1 cellular context compared by ENCODE assay signal in the genomic region with DNA sequence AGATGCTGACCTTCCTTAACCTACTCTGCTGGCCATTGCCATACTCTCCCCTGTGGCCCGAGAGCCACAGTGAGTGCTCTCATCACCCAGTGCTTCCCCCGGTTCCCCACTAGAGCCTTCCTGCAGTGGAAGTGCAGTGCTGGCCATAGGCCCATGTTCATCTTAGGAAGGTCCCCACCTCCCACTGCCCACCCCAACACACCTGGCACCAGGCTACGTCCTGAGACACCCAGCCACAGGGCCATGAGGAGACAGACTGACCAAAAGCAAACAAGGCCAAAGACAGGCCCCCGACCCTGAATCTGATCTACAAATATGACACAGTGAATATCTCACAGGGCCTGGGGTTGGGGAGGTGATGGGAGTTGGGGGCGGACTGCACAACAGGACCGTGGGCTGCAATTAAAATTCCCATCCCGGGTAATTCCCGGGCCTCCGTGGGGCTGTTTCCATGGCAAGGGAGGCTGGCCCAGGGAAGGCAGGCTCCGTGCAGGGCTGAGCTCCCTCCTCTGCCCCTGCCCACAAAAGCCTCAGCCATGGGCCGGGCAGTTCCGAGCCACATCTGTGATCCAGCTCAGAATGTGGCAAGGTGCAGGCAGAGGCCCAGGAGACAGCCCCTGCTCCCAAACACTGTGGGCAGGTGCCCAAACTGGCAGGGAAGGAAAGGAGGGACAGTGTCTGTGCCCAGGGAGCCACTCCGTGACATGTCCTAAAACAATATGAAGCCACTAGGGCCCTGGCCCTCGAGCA.
TF ChIP-seq lines count a peak whose summit lies in the region.

No MANE protein-coding gene starts in this region.

TF ChIP-seq in H1, 55 proteins besides CTCF, POLR2A, EP300 and RAD21:
- TF ChIP-seq GABPA (IDR thresholded peaks at IDR 0.05; ENCODE audit: borderline replicate concordance, insufficient read depth, low read length) (no peak), MAFK (IDR thresholded peaks at IDR 0.05; ENCODE audit: low read depth, low read length) (no peak), EGR1 (IDR thresholded peaks at IDR 0.05; ENCODE audit: borderline replicate concordance, low read depth, low read length) (no peak), FOSL1 (IDR thresholded peaks at IDR 0.05; ENCODE audit: insufficient read depth, low read depth, low read length) (no peak), NRF1 (IDR thresholded peaks at IDR 0.05; ENCODE audit: low read depth, low read length) (no peak), CEBPB (IDR thresholded peaks at IDR 0.05; ENCODE audit: low read depth, low read length) (no peak), KDM1A (IDR thresholded peaks at IDR 0.05; ENCODE audit: borderline replicate concordance, low read length) (no peak), SAP30 (IDR thresholded peaks at IDR 0.05; ENCODE audit: insufficient read depth, insufficient replicate concordance, low read length) (no peak), HDAC6 (IDR thresholded peaks at IDR 0.05; ENCODE audit: low read depth, low read length) (no peak), CBX5 (IDR thresholded peaks at IDR 0.05; ENCODE audit: low read depth, low read length) (no peak), SIX5 (IDR thresholded peaks at IDR 0.05; ENCODE audit: low read depth, low read length) (no peak), TAF1 (IDR thresholded peaks at IDR 0.05; ENCODE audit: low read depth, low read length) (no peak), RXRA (IDR thresholded peaks at IDR 0.05; ENCODE audit: insufficient read depth, low read depth, low read length) (no peak), CHD7 (IDR thresholded peaks at IDR 0.05; ENCODE audit: insufficient replicate concordance, low read length) (no peak), JUN (IDR thresholded peaks at IDR 0.05; ENCODE audit: low read depth, low read length) (no peak), CHD1 (IDR thresholded peaks at IDR 0.05; ENCODE audit: low read depth, low read length) (no peak)
TF ChIP-seq in H1: peak in this region for 0.
